2 cellular contexts compared by ENCODE assay signal in the genomic region with DNA sequence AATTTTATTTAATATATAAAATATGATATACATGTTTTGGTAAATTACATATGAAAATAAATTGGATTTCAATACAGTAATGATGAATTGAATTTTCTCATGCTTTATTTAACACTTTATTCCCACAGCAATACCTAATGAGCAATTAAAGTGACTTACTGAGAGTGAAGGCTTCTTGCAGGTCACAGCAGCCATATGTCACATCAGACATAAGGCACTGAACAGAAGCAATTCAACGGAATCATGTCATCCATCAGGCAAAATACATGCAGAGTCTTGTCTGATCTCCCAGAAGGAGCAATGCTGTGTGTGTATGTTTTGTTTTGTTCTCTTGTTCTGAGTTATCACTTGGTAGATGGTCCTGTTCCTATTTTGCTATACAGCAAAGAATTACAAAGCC.
TF ChIP-seq lines count a peak whose summit lies in the region.

No MANE protein-coding gene starts in this region.

TF ChIP-seq in GM23338, 12 proteins besides CTCF, POLR2A, EP300 and RAD21 (continued from another document and continues in another):
- TF ChIP-seq, protein P1, sequence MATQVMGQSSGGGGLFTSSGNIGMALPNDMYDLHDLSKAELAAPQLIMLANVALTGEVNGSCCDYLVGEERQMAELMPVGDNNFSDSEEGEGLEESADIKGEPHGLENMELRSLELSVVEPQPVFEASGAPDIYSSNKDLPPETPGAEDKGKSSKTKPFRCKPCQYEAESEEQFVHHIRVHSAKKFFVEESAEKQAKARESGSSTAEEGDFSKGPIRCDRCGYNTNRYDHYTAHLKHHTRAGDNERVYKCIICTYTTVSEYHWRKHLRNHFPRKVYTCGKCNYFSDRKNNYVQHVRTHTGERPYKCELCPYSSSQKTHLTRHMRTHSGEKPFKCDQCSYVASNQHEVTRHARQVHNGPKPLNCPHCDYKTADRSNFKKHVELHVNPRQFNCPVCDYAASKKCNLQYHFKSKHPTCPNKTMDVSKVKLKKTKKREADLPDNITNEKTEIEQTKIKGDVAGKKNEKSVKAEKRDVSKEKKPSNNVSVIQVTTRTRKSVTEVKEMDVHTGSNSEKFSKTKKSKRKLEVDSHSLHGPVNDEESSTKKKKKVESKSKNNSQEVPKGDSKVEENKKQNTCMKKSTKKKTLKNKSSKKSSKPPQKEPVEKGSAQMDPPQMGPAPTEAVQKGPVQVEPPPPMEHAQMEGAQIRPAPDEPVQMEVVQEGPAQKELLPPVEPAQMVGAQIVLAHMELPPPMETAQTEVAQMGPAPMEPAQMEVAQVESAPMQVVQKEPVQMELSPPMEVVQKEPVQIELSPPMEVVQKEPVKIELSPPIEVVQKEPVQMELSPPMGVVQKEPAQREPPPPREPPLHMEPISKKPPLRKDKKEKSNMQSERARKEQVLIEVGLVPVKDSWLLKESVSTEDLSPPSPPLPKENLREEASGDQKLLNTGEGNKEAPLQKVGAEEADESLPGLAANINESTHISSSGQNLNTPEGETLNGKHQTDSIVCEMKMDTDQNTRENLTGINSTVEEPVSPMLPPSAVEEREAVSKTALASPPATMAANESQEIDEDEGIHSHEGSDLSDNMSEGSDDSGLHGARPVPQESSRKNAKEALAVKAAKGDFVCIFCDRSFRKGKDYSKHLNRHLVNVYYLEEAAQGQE (IDR thresholded peaks at IDR 0.05; ENCODE audit: unreplicated experiment): no peak
- TF ChIP-seq CREB1 (CRISPR knock-in tag; IDR thresholded peaks at IDR 0.05; ENCODE audit: low read depth) (no peak), EZH2phosphoT487 (IDR thresholded peaks at IDR 0.05; ENCODE audit: unreplicated experiment) (no peak), NANOG (IDR thresholded peaks at IDR 0.05; ENCODE audit: borderline replicate concordance) (no peak), EZH2 (IDR thresholded peaks at IDR 0.05; ENCODE audit: low read depth, unreplicated experiment) (no peak), JUNB (IDR thresholded peaks at IDR 0.05; ENCODE audit: unreplicated experiment) (no peak), ZNF331 (CRISPR knock-in tag; IDR thresholded peaks at IDR 0.05; ENCODE audit: low read depth) (no peak), POLR2AphosphoS5 (IDR thresholded peaks at IDR 0.05; ENCODE audit: low read depth) (no peak)
- TF ChIP-seq, protein P2, sequence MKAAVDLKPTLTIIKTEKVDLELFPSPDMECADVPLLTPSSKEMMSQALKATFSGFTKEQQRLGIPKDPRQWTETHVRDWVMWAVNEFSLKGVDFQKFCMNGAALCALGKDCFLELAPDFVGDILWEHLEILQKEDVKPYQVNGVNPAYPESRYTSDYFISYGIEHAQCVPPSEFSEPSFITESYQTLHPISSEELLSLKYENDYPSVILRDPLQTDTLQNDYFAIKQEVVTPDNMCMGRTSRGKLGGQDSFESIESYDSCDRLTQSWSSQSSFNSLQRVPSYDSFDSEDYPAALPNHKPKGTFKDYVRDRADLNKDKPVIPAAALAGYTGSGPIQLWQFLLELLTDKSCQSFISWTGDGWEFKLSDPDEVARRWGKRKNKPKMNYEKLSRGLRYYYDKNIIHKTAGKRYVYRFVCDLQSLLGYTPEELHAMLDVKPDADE (IDR thresholded peaks at IDR 0.05): no peak
- TF ChIP-seq, protein P3, sequence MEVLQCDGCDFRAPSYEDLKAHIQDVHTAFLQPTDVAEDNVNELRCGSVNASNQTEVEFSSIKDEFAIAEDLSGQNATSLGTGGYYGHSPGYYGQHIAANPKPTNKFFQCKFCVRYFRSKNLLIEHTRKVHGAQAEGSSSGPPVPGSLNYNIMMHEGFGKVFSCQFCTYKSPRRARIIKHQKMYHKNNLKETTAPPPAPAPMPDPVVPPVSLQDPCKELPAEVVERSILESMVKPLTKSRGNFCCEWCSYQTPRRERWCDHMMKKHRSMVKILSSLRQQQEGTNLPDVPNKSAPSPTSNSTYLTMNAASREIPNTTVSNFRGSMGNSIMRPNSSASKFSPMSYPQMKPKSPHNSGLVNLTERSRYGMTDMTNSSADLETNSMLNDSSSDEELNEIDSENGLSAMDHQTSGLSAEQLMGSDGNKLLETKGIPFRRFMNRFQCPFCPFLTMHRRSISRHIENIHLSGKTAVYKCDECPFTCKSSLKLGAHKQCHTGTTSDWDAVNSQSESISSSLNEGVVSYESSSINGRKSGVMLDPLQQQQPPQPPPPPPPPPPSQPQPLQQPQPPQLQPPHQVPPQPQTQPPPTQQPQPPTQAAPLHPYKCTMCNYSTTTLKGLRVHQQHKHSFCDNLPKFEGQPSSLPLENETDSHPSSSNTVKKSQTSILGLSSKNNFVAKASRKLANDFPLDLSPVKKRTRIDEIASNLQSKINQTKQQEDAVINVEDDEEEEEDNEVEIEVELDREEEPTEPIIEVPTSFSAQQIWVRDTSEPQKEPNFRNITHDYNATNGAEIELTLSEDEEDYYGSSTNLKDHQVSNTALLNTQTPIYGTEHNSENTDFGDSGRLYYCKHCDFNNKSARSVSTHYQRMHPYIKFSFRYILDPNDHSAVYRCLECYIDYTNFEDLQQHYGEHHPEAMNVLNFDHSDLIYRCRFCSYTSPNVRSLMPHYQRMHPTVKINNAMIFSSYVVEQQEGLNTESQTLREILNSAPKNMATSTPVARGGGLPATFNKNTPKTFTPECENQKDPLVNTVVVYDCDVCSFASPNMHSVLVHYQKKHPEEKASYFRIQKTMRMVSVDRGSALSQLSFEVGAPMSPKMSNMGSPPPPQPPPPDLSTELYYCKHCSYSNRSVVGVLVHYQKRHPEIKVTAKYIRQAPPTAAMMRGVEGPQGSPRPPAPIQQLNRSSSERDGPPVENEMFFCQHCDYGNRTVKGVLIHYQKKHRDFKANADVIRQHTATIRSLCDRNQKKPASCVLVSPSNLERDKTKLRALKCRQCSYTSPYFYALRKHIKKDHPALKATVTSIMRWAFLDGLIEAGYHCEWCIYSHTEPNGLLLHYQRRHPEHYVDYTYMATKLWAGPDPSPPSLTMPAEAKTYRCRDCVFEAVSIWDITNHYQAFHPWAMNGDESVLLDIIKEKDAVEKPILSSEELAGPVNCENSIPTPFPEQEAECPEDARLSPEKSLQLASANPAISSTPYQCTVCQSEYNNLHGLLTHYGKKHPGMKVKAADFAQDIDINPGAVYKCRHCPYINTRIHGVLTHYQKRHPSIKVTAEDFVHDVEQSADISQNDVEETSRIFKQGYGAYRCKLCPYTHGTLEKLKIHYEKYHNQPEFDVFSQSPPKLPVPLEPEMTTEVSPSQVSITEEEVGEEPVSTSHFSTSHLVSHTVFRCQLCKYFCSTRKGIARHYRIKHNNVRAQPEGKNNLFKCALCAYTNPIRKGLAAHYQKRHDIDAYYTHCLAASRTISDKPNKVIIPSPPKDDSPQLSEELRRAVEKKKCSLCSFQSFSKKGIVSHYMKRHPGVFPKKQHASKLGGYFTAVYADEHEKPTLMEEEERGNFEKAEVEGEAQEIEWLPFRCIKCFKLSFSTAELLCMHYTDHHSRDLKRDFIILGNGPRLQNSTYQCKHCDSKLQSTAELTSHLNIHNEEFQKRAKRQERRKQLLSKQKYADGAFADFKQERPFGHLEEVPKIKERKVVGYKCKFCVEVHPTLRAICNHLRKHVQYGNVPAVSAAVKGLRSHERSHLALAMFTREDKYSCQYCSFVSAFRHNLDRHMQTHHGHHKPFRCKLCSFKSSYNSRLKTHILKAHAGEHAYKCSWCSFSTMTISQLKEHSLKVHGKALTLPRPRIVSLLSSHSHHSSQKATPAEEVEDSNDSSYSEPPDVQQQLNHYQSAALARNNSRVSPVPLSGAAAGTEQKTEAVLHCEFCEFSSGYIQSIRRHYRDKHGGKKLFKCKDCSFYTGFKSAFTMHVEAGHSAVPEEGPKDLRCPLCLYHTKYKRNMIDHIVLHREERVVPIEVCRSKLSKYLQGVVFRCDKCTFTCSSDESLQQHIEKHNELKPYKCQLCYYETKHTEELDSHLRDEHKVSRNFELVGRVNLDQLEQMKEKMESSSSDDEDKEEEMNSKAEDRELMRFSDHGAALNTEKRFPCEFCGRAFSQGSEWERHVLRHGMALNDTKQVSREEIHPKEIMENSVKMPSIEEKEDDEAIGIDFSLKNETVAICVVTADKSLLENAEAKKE (CRISPR knock-in tag; IDR thresholded peaks at IDR 0.05): no peak

TF ChIP-seq in SK-N-SH treated with all-trans-retinoic acid at 6 μM for 48 hours, 23 proteins besides CTCF, POLR2A, EP300 and RAD21 (continued from another document):
- TF ChIP-seq, protein P4, sequence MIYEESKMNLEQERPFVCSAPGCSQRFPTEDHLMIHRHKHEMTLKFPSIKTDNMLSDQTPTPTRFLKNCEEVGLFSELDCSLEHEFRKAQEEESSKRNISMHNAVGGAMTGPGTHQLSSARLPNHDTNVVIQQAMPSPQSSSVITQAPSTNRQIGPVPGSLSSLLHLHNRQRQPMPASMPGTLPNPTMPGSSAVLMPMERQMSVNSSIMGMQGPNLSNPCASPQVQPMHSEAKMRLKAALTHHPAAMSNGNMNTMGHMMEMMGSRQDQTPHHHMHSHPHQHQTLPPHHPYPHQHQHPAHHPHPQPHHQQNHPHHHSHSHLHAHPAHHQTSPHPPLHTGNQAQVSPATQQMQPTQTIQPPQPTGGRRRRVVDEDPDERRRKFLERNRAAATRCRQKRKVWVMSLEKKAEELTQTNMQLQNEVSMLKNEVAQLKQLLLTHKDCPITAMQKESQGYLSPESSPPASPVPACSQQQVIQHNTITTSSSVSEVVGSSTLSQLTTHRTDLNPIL (CRISPR knock-in tag; IDR thresholded peaks at IDR 0.05; ENCODE audit: low read depth): no peak
- TF ChIP-seq GLIS3 (CRISPR knock-in tag; IDR thresholded peaks at IDR 0.05) (no peak), ZNF8 (CRISPR knock-in tag; IDR thresholded peaks at IDR 0.05) (no peak), ZNF565 (CRISPR knock-in tag; conservative IDR thresholded peaks at IDR 0.05; ENCODE audit: low read depth) (no peak), PPARA (CRISPR knock-in tag; IDR thresholded peaks at IDR 0.05; ENCODE audit: borderline replicate concordance) (no peak)
- TF ChIP-seq, protein P5, sequence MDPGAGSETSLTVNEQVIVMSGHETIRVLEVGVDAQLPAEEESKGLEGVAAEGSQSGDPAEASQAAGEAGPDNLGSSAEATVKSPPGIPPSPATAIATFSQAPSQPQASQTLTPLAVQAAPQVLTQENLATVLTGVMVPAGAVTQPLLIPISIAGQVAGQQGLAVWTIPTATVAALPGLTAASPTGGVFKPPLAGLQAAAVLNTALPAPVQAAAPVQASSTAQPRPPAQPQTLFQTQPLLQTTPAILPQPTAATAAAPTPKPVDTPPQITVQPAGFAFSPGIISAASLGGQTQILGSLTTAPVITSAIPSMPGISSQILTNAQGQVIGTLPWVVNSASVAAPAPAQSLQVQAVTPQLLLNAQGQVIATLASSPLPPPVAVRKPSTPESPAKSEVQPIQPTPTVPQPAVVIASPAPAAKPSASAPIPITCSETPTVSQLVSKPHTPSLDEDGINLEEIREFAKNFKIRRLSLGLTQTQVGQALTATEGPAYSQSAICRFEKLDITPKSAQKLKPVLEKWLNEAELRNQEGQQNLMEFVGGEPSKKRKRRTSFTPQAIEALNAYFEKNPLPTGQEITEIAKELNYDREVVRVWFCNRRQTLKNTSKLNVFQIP (CRISPR knock-in tag; IDR thresholded peaks at IDR 0.05; ENCODE audit: borderline replicate concordance, low read depth): no peak
